Comparison of ENCODE assay signal across 7 cellular contexts in the genomic region with DNA sequence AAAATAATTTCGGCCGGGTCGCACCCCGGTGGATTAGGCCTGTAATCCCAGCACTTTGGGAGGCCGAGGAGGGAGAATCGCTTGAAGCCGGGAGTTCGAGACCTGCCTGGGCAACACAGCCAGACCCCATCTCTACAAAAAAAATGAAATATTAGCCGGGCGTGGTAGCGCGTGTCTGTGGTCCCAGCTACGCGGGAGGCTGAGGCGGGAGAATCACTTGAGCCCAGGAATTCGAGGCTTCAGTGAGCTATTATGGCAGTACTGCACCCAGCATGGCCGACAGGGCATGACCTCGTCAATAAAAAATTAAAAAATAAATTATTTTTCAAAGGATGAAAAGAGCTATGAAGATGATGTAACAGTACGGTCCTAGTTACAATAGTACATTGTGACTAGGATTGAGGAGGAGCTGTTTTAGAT. TPM values are rescaled to one million over a fixed set of nuclear protein-coding genes. Genes with fewer than 3 reads are reported as not detected.
DNase-seq lines count a peak whose midpoint lies in the region; ATAC-seq and TF ChIP-seq lines count a peak whose summit lies in the region.

No MANE protein-coding gene starts in this region.

- 20% methylated on average over 19 of the region's 19 CpGs for WGBS in hepatocyte (ENCODE audit: low lambda C conversion rate, missing lambda C conversion rate)

- no peak for TF ChIP-seq CTCF in WERI-Rb-1 (IDR thresholded peaks at IDR 0.05; ENCODE audit: low read depth, low read length)
- TF ChIP-seq CTCF in hepatocyte (IDR thresholded peaks at IDR 0.05; ENCODE audit: poor library complexity) = no peak

- H3K36me3 ChIP-seq in WERI-Rb-1 = peaks cover 26% of the 10 kb centered on the region
- no peaks in the 10 kb centered on the region for H3K36me3 ChIP-seq in hepatocyte (replicated peaks; ENCODE audit: insufficient read depth, low read depth)

- peaks cover 17 to 32% of the 10 kb centered on the region in 2 donors for H3K36me3 Mint-ChIP-seq in stimulated activated naive B cell treated with anti-CD40 and anti-IgM and Interleukin-4, amounts not matched to agents 10 μg/mL and 1 μg/mL and 100 μg/mL, for 72 hours

- no peaks in the 10 kb centered on the region for H3K9me3 ChIP-seq in WERI-Rb-1 (ENCODE audit: severe bottlenecking)
- H3K9me3 ChIP-seq in hepatocyte (ENCODE audit: low read depth) = no peaks in the 10 kb centered on the region

- no peaks in the 10 kb centered on the region for H4K20me1 ChIP-seq in hepatocyte (ENCODE audit: insufficient read depth, poor library complexity, severe bottlenecking)

- H3K27ac ChIP-seq in WERI-Rb-1 (peak overlapping the region; percentile 84), hepatocyte (peak overlapping the region; percentile 96)

- DNase-seq in WERI-Rb-1 (no peak), hepatocyte (ENCODE audit: low spot score) (no peak), NCI-H1105 treated with DMSO at 0.1 percent for 48 hours (lab: John Stamatoyannopoulos, UW) (no peak)
- peak; percentile 4 for DNase-seq in stimulated activated naive B cell treated with anti-CD40 and anti-IgM and Interleukin-4, amounts not matched to agents 10 μg/mL and 1 μg/mL and 100 μg/mL, for 72 hours

- peak overlapping the region; percentile 84 for H2AFZ ChIP-seq in hepatocyte

- no peaks in the 10 kb centered on the region for H3K9me3 Mint-ChIP-seq in stimulated activated naive B cell treated with anti-CD40 and anti-IgM and Interleukin-4, amounts not matched to agents 10 μg/mL and 1 μg/mL and 100 μg/mL, for 72 hours

- H3K4me3 ChIP-seq in WERI-Rb-1 (ENCODE audit: low read depth, low read length) (peak overlapping the region; percentile 100), hepatocyte (peak overlapping the region; percentile 81)

- H3K4me1 Mint-ChIP-seq in stimulated activated naive B cell treated with anti-CD40 and anti-IgM and Interleukin-4, amounts not matched to agents 10 μg/mL and 1 μg/mL and 100 μg/mL, for 72 hours = peaks cover 8 to 18% of the 10 kb centered on the region in 2 donors

- no peaks in the 10 kb centered on the region for H3K9me2 ChIP-seq in hepatocyte (replicated peaks; ENCODE audit: insufficient read depth)

- H3K4me3 Mint-ChIP-seq in stimulated activated naive B cell treated with anti-CD40 and anti-IgM and Interleukin-4, amounts not matched to agents 10 μg/mL and 1 μg/mL and 100 μg/mL, for 72 hours = peak overlapping the region; percentile 96 to 99

- H3K4me1 ChIP-seq in hepatocyte (ENCODE audit: insufficient read depth) = peaks cover 8% of the 10 kb centered on the region

- H3K27ac Mint-ChIP-seq in stimulated activated naive B cell treated with anti-CD40 and anti-IgM and Interleukin-4, amounts not matched to agents 10 μg/mL and 1 μg/mL and 100 μg/mL, for 72 hours = peak overlapping the region; percentile 99

- H3K27me3 ChIP-seq in WERI-Rb-1 (ENCODE audit: insufficient read depth, low read depth, severe bottlenecking) (no peaks in the 10 kb centered on the region), hepatocyte (no peaks in the 10 kb centered on the region)

- no peaks in the 10 kb centered on the region for H3K27me3 Mint-ChIP-seq in stimulated activated naive B cell treated with anti-CD40 and anti-IgM and Interleukin-4, amounts not matched to agents 10 μg/mL and 1 μg/mL and 100 μg/mL, for 72 hours

- peak overlapping the region; percentile 95 for H3K4me2 ChIP-seq in hepatocyte

- H3K79me2 ChIP-seq in hepatocyte = peaks cover 30% of the 10 kb centered on the region

- ATAC-seq in HG02884 (IDR thresholded peaks at IDR 0.05; ENCODE audit: unreplicated experiment) = peak; percentile 2
- no peak for ATAC-seq in stimulated activated naive B cell treated with anti-CD40 and anti-IgM and Interleukin-4, amounts not matched to agents 10 μg/mL and 1 μg/mL and 100 μg/mL, for 72 hours (replicated peaks)
- ATAC-seq in HG03457 (IDR thresholded peaks at IDR 0.05; ENCODE audit: unreplicated experiment) = no peak
- no peak for ATAC-seq in GM19328 (IDR thresholded peaks at IDR 0.05; ENCODE audit: unreplicated experiment)

RNA-seq across cellular contexts. Expression of gene GTF2H3, which starts 0.5 kb away (rescaled TPM):
- total RNA-seq in hepatocyte = 27.4 and 45.6 TPM in 2 replicates
- 9.0 and 13.5 TPM in 2 replicates for polyA plus RNA-seq in hepatocyte

RNA-seq across cellular contexts. Expression of gene EIF2B1, which starts 0.7 kb away (rescaled TPM):
- total RNA-seq in hepatocyte = 35.0 and 48.1 TPM in 2 replicates
- polyA plus RNA-seq in hepatocyte = 33.2 and 43.8 TPM in 2 replicates

RNA-seq across cellular contexts. Expression of gene DDX55, which starts 32.3 kb away (rescaled TPM):
- 13.9 and 23.0 TPM in 2 replicates for total RNA-seq in hepatocyte
- 17.9 and 21.7 TPM in 2 replicates for polyA plus RNA-seq in hepatocyte

RNA-seq across cellular contexts. Expression of gene TCTN2, which starts 36.8 kb away (rescaled TPM):
- 4.4 and 4.7 TPM in 2 replicates for total RNA-seq in hepatocyte
- polyA plus RNA-seq in hepatocyte = 2.7 and 2.9 TPM in 2 replicates

RNA-seq across cellular contexts. Expression of gene TMED2, which starts 49.8 kb away (rescaled TPM):
- total RNA-seq in hepatocyte = 440 and 447 TPM in 2 replicates
- 385 and 399 TPM in 2 replicates for polyA plus RNA-seq in hepatocyte
